In genomic region chr16:66324785-66325184, GRCh38 we compare ENCODE assay signal across 10 cellular contexts. TPM values are rescaled to one million over a fixed set of nuclear protein-coding genes. Genes with fewer than 3 reads are reported as not detected.
DNase-seq lines count a peak whose midpoint lies in the region; ATAC-seq and TF ChIP-seq lines count a peak whose summit lies in the region.
"Had no signal": no experiment of that assay in that cellular context is flagged by ENCODE, and none has a peak within 500 bp of the region (broad histone marks: within the 10 kb centered on the region; RNA-seq: fewer than 3 reads in every experiment).

No MANE protein-coding gene starts in this region.

- POLR2A ChIA-PET in activated CD4-positive, alpha-beta memory T cell treated with anti-CD3 and anti-CD28 coated beads for 36 hours (lab: Charles Lee), result no interaction called here
- POLR2A ChIA-PET in activated CD4-positive, alpha-beta memory T cell treated with anti-CD3 and anti-CD28 coated beads, Interleukin-2, amount 10 ng/mL, durations not matched to agents 7 days and 5 days (lab: Charles Lee), result no interaction called here
- POLR2A ChIA-PET in naive thymus-derived CD4-positive, alpha-beta T cell (lab: Charles Lee), result no interaction called here

- no peak overlapping the region for H3K27ac ChIP-seq in naive thymus-derived CD4-positive, alpha-beta T cell (ENCODE audit: low read depth, low read length)

- H3K4me3 Mint-ChIP-seq in activated CD4-positive, alpha-beta memory T cell treated with anti-CD3 and anti-CD28 coated beads for 36 hours, result no peak overlapping the region
- H3K4me3 Mint-ChIP-seq in activated CD4-positive, alpha-beta memory T cell treated with anti-CD3 and anti-CD28 coated beads, Interleukin-2, amount 10 ng/mL, durations not matched to agents 7 days and 5 days, result no peak overlapping the region
- no peak overlapping the region for H3K4me3 Mint-ChIP-seq in naive thymus-derived CD4-positive, alpha-beta T cell
- H3K4me3 Mint-ChIP-seq: CD4-positive, CD25-positive, alpha-beta regulatory T cell had no signal

- no peaks in the 10 kb centered on the region for H3K4me1 Mint-ChIP-seq in activated CD4-positive, alpha-beta memory T cell treated with anti-CD3 and anti-CD28 coated beads for 36 hours (ENCODE audit: low read depth)
- no peaks in the 10 kb centered on the region for H3K4me1 Mint-ChIP-seq in activated CD4-positive, alpha-beta memory T cell treated with anti-CD3 and anti-CD28 coated beads, Interleukin-2, amount 10 ng/mL, durations not matched to agents 7 days and 5 days
- H3K4me1 Mint-ChIP-seq in naive thymus-derived CD4-positive, alpha-beta T cell, result no peaks in the 10 kb centered on the region
- H3K4me1 Mint-ChIP-seq: CD4-positive, CD25-positive, alpha-beta regulatory T cell had no signal

- TF ChIP-seq CTCF in fibroblast of mammary gland (conservative IDR thresholded peaks at IDR 0.05; ENCODE audit: control insufficient read depth, insufficient read depth, low read depth, low read length), result peak; percentile 6

- DNase-seq in activated CD4-positive, alpha-beta memory T cell treated with anti-CD3 and anti-CD28 coated beads for 36 hours, result peak; percentile 9
- no peak for DNase-seq in activated CD4-positive, alpha-beta memory T cell treated with anti-CD3 and anti-CD28 coated beads, Interleukin-2, amount 10 ng/mL, durations not matched to agents 7 days and 5 days
- DNase-seq in NT2/D1 (ENCODE audit: low read depth, low spot score), result peak; percentile 43
- DNase-seq in fibroblast of mammary gland (ENCODE audit: low read depth), result no peak
- DNase-seq in superior temporal gyrus (ENCODE audit: extremely low spot score), result peak; percentile 80
- DNase-seq in naive thymus-derived CD4-positive, alpha-beta T cell, result no peak
- DNase-seq in activated gamma-delta T cell (lab: John Stamatoyannopoulos, UW), result no peak
- DNase-seq: activated CD4-positive, alpha-beta T cell treated with anti-CD3 and anti-CD28 coated beads for 1 hour; CD4-positive, CD25-positive, alpha-beta regulatory T cell had no signal

- H3K4me3 ChIP-seq in NT2/D1 (ENCODE audit: insufficient read length, low read depth) (no peak overlapping the region), fibroblast of mammary gland (ENCODE audit: control insufficient read depth, low read depth, low read length) (no peak overlapping the region)
- H3K4me3 ChIP-seq in naive thymus-derived CD4-positive, alpha-beta T cell (ENCODE audit: low read length), result no peak overlapping the region

- no peak overlapping the region for H3K27ac Mint-ChIP-seq in activated CD4-positive, alpha-beta memory T cell treated with anti-CD3 and anti-CD28 coated beads for 36 hours
- no peak overlapping the region for H3K27ac Mint-ChIP-seq in activated CD4-positive, alpha-beta memory T cell treated with anti-CD3 and anti-CD28 coated beads, Interleukin-2, amount 10 ng/mL, durations not matched to agents 7 days and 5 days
- no peak overlapping the region for H3K27ac Mint-ChIP-seq in naive thymus-derived CD4-positive, alpha-beta T cell
- H3K27ac Mint-ChIP-seq: CD4-positive, CD25-positive, alpha-beta regulatory T cell had no signal

- no peak overlapping the region for H3K9ac ChIP-seq in NT2/D1 (ENCODE audit: insufficient read length, low read depth)

- H3K27me3 ChIP-seq in NT2/D1 (ENCODE audit: insufficient read depth, insufficient read length), result no peaks in the 10 kb centered on the region
- H3K27me3 ChIP-seq in naive thymus-derived CD4-positive, alpha-beta T cell (ENCODE audit: control insufficient read depth in 2 of 2, insufficient read depth in 2 of 2, low read length in 2 of 2), result no peaks in the 10 kb centered on the region

- H3K4me1 ChIP-seq in NT2/D1 (ENCODE audit: insufficient read depth, insufficient read length), result peaks cover 11% of the 10 kb centered on the region
- no peaks in the 10 kb centered on the region for H3K4me1 ChIP-seq in naive thymus-derived CD4-positive, alpha-beta T cell (ENCODE audit: control insufficient read depth in 2 of 2, insufficient read depth in 2 of 2, low read length in 2 of 2)

- ATAC-seq in naive thymus-derived CD4-positive, alpha-beta T cell, result no peak
- no peak for ATAC-seq in GM21737 (IDR thresholded peaks at IDR 0.05; ENCODE audit: unreplicated experiment)

- H3K9me3 Mint-ChIP-seq in activated CD4-positive, alpha-beta memory T cell treated with anti-CD3 and anti-CD28 coated beads for 36 hours, result no peaks in the 10 kb centered on the region
- no peaks in the 10 kb centered on the region for H3K9me3 Mint-ChIP-seq in activated CD4-positive, alpha-beta memory T cell treated with anti-CD3 and anti-CD28 coated beads, Interleukin-2, amount 10 ng/mL, durations not matched to agents 7 days and 5 days
- H3K9me3 Mint-ChIP-seq in naive thymus-derived CD4-positive, alpha-beta T cell, result no peaks in the 10 kb centered on the region

- CTCF ChIA-PET in activated CD4-positive, alpha-beta memory T cell treated with anti-CD3 and anti-CD28 coated beads for 36 hours (lab: Charles Lee), result no interaction called here
- CTCF ChIA-PET in activated CD4-positive, alpha-beta memory T cell treated with anti-CD3 and anti-CD28 coated beads, Interleukin-2, amount 10 ng/mL, durations not matched to agents 7 days and 5 days (lab: Charles Lee), result no interaction called here
- CTCF ChIA-PET in naive thymus-derived CD4-positive, alpha-beta T cell (lab: Charles Lee), result no interaction called here

- H3K36me3 ChIP-seq in NT2/D1 (ENCODE audit: insufficient read depth, insufficient read length, low read length), result no peaks in the 10 kb centered on the region
- no peaks in the 10 kb centered on the region for H3K36me3 ChIP-seq in naive thymus-derived CD4-positive, alpha-beta T cell (ENCODE audit: control insufficient read depth in 2 of 3, insufficient read depth in 3 of 3, low read length in 3 of 3)

- peaks cover 3% of the 10 kb centered on the region for H3K27me3 Mint-ChIP-seq in activated CD4-positive, alpha-beta memory T cell treated with anti-CD3 and anti-CD28 coated beads for 36 hours
- H3K27me3 Mint-ChIP-seq in activated CD4-positive, alpha-beta memory T cell treated with anti-CD3 and anti-CD28 coated beads, Interleukin-2, amount 10 ng/mL, durations not matched to agents 7 days and 5 days, result peaks cover 5% of the 10 kb centered on the region
- peaks cover 0 to 20% (median 0%) of the 10 kb centered on the region in 5 donors for H3K27me3 Mint-ChIP-seq in naive thymus-derived CD4-positive, alpha-beta T cell
- H3K27me3 Mint-ChIP-seq: CD4-positive, CD25-positive, alpha-beta regulatory T cell had no signal

- no peaks in the 10 kb centered on the region for H3K36me3 Mint-ChIP-seq in activated CD4-positive, alpha-beta memory T cell treated with anti-CD3 and anti-CD28 coated beads for 36 hours
- H3K36me3 Mint-ChIP-seq in activated CD4-positive, alpha-beta memory T cell treated with anti-CD3 and anti-CD28 coated beads, Interleukin-2, amount 10 ng/mL, durations not matched to agents 7 days and 5 days (ENCODE audit: low read depth), result no peaks in the 10 kb centered on the region
- no peaks in the 10 kb centered on the region for H3K36me3 Mint-ChIP-seq in naive thymus-derived CD4-positive, alpha-beta T cell
- H3K36me3 Mint-ChIP-seq: CD4-positive, CD25-positive, alpha-beta regulatory T cell had no signal

- intact Hi-C loops in activated CD4-positive, alpha-beta memory T cell treated with anti-CD3 and anti-CD28 coated beads for 36 hours (cut with micrococcal nuclease), result no loop called here
- intact Hi-C loops in naive thymus-derived CD4-positive, alpha-beta T cell (cut with micrococcal nuclease), result no loop called here

- H3K9me3 ChIP-seq in NT2/D1 (ENCODE audit: insufficient read depth, low read length), result no peaks in the 10 kb centered on the region
- H3K9me3 ChIP-seq in naive thymus-derived CD4-positive, alpha-beta T cell (ENCODE audit: control insufficient read depth in 2 of 3, low read length in 3 of 3), result no peaks in the 10 kb centered on the region

RNA-seq across cellular contexts. Expression of gene CDH5, which starts 41.7 kb away (rescaled TPM):
- total RNA-seq in activated CD4-positive, alpha-beta memory T cell treated with anti-CD3 and anti-CD28 coated beads for 36 hours, result not detected
- total RNA-seq in activated CD4-positive, alpha-beta memory T cell treated with anti-CD3 and anti-CD28 coated beads, Interleukin-2, amount 10 ng/mL, durations not matched to agents 7 days and 5 days, result not detected
- not detected for total RNA-seq in naive thymus-derived CD4-positive, alpha-beta T cell
- polyA plus RNA-seq in naive thymus-derived CD4-positive, alpha-beta T cell, result not detected
- total RNA-seq: CD4-positive, CD25-positive, alpha-beta regulatory T cell had no signal
- polyA plus RNA-seq: CD4-positive, CD25-positive, alpha-beta regulatory T cell had no signal

Comparison
In these comparisons a context has a peak if more than half of its experiments do, and no peak if none do; other contexts are left out.
1. DNase-seq: peak in activated CD4-positive, alpha-beta memory T cell treated with anti-CD3 and anti-CD28 coated beads for 36 hours (single experiment), NT2/D1 (single experiment) and superior temporal gyrus (single experiment); none in activated CD4-positive, alpha-beta memory T cell treated with anti-CD3 and anti-CD28 coated beads, Interleukin-2, amount 10 ng/mL, durations not matched to agents 7 days and 5 days (single experiment), fibroblast of mammary gland (single experiment), naive thymus-derived CD4-positive, alpha-beta T cell (0 of 9) and activated gamma-delta T cell (single experiment).